ENCODE assay signal across 8 cellular contexts in genomic region chr1:197526736-197527371, GRCh38.
DNase-seq lines count a peak whose midpoint lies in the region; ATAC-seq, FAIRE-seq and TF ChIP-seq lines count a peak whose summit lies in the region.

No MANE protein-coding gene starts in this region.

- H3K27ac ChIP-seq in RWPE1 (no peak overlapping the region), thoracic aorta (no peak overlapping the region)
- H3K27ac ChIP-seq in effector memory CD4-positive, alpha-beta T cell (ENCODE audit: insufficient read depth, low read length, poor library complexity, severe bottlenecking), result no peak overlapping the region

- CTCF ChIA-PET in RWPE1 (lab: Yijun Ruan, JAX), result interaction anchor here (0.6 to 0.8 kb wide), 9 partner anchors 8 to 706 kb away, joined by 3 to 6 read pairs (median 4); no protein-coding TSS in a partner anchor

- POLR2A ChIA-PET in RWPE1 (lab: Yijun Ruan, JAX; ENCODE audit: low non-redundant PET), result no interaction called here

- H3K4me3 ChIP-seq in Jurkat, Clone E6-1 (ENCODE audit: low read length), result no peak overlapping the region
- no peak overlapping the region for H3K4me3 ChIP-seq in fibroblast of villous mesenchyme (ENCODE audit: low read depth, low read length)
- H3K4me3 ChIP-seq in thoracic aorta, result no peak overlapping the region
- no peak overlapping the region for H3K4me3 ChIP-seq in effector memory CD4-positive, alpha-beta T cell (ENCODE audit: insufficient read depth, low read depth, low read length, poor library complexity, severe bottlenecking)

- no peaks in the 10 kb centered on the region for H3K9me3 ChIP-seq in thoracic aorta
- H3K9me3 ChIP-seq in effector memory CD4-positive, alpha-beta T cell (ENCODE audit: control insufficient read depth, low read length), result no peaks in the 10 kb centered on the region

- no peaks in the 10 kb centered on the region for H3K27me3 ChIP-seq in thoracic aorta (replicated peaks; ENCODE audit: insufficient read depth)
- H3K27me3 ChIP-seq in effector memory CD4-positive, alpha-beta T cell (replicated peaks; ENCODE audit: control insufficient read depth, insufficient read depth, low read length, poor library complexity, severe bottlenecking), result no peaks in the 10 kb centered on the region

- ATAC-seq in thoracic aorta (ENCODE audit: insufficient number of reproducible peaks, low FRiP score, low read depth) (no peak), HG03175 (IDR thresholded peaks at IDR 0.05; ENCODE audit: unreplicated experiment) (no peak)

- peak; percentile 20 for DNase-seq in Jurkat, Clone E6-1 (ENCODE audit: low read depth, low spot score)
- DNase-seq in RWPE1 (ENCODE audit: low spot score) (peak; percentile 31), fibroblast of villous mesenchyme (ENCODE audit: low read depth) (peak; percentile 52), thoracic aorta (ENCODE audit: low spot score) (no peak)
- no peak for DNase-seq in effector memory CD4-positive, alpha-beta T cell
- DNase-seq in activated CD4-positive, alpha-beta T cell treated with anti-CD3 and anti-CD28 coated beads, Interleukin-2, amount 50 U/mL, for 48 hours, result no peak

- H3K4me1 ChIP-seq in thoracic aorta (ENCODE audit: control insufficient read depth in 1 of 2, low read depth in 2 of 2), result no peaks in the 10 kb centered on the region
- H3K4me1 ChIP-seq in effector memory CD4-positive, alpha-beta T cell (ENCODE audit: control insufficient read depth, insufficient read depth, low read length, poor library complexity, severe bottlenecking), result no peaks in the 10 kb centered on the region

- H3K36me3 ChIP-seq in thoracic aorta, result no peaks in the 10 kb centered on the region
- no peaks in the 10 kb centered on the region for H3K36me3 ChIP-seq in effector memory CD4-positive, alpha-beta T cell (ENCODE audit: control insufficient read depth, insufficient read depth, low read length)

- TF ChIP-seq CTCF in RWPE1 (conservative IDR thresholded peaks at IDR 0.05; ENCODE audit: low read depth) (peak; percentile 70), fibroblast of villous mesenchyme (IDR thresholded peaks at IDR 0.05; ENCODE audit: insufficient read depth, low read depth, low read length) (peak; percentile 54), thoracic aorta (IDR thresholded peaks at IDR 0.05) (peak; percentile 72)

- peak; percentile 95 for FAIRE-seq in G401.6 (lab: Jason Lieb, UNC)

Comparison
In these comparisons a context has a peak if more than half of its experiments do, and no peak if none do; other contexts are left out.
1. DNase-seq: peak in Jurkat, Clone E6-1 (single experiment), RWPE1 (single experiment) and fibroblast of villous mesenchyme (single experiment); none in thoracic aorta (single experiment), effector memory CD4-positive, alpha-beta T cell (0 of 3) and activated CD4-positive, alpha-beta T cell treated with anti-CD3 and anti-CD28 coated beads, Interleukin-2, amount 50 U/mL, for 48 hours (0 of 2).
2. Peak in every context shown above with its lines, with median percentiles within 50 percentile points of each other: CTCF ChIP-seq.